ENCODE assay signal across 8 cellular contexts in genomic region chr17:37642706-37643105, GRCh38. TPM values are rescaled to one million over a fixed set of nuclear protein-coding genes. Genes with fewer than 3 reads are reported as not detected.
DNase-seq lines count a peak whose midpoint lies in the region; ATAC-seq and TF ChIP-seq lines count a peak whose summit lies in the region.

No MANE protein-coding gene starts in this region.

- no peaks in the 10 kb centered on the region for H3K9me3 ChIP-seq in BLaER1 treated with 17β-estradiol and CSF1 and Interleukin-3, amounts not matched to agents 10 nM and 100 nM (replicated peaks in 1 of 11)
- no peaks in the 10 kb centered on the region for H3K9me3 ChIP-seq in right cardiac atrium (ENCODE audit: control insufficient read depth, low read length)

- intact Hi-C loops in activated T-helper 2 cell treated with anti-CD3 and anti-CD28 coated beads, Interferon-gamma antibody, Interleukin-2, Interleukin-4, amounts not matched to agents 10 μg/mL and 5 μg/mL and 100 μg/mL, durations not matched to agents 14 hours and 24 hours and 36 hours (cut with micrococcal nuclease), result loop anchor here (1.0 kb wide), 1 partner anchor 33 kb away; the partner anchor contains the start of gene SYNRG
- intact Hi-C loops in right cardiac atrium (cut with DNase I), result loop anchor here in 1 of 4 donors (10.0 kb wide), 1 partner anchor 172 kb away; no protein-coding TSS in a partner anchor

- H3K4me3 Mint-ChIP-seq in activated T-helper 2 cell treated with anti-CD3 and anti-CD28 coated beads, Interferon-gamma antibody, Interleukin-2, Interleukin-4, amounts not matched to agents 10 μg/mL and 5 μg/mL and 100 μg/mL, durations not matched to agents 14 hours and 24 hours and 36 hours (ENCODE audit: low read depth), result peak overlapping the region; percentile 93

- no peaks in the 10 kb centered on the region for H3K9me3 Mint-ChIP-seq in activated T-helper 2 cell treated with anti-CD3 and anti-CD28 coated beads, Interferon-gamma antibody, Interleukin-2, Interleukin-4, amounts not matched to agents 10 μg/mL and 5 μg/mL and 100 μg/mL, durations not matched to agents 14 hours and 24 hours and 36 hours

- H3K27me3 ChIP-seq in BLaER1 treated with 17β-estradiol and CSF1 and Interleukin-3, amounts not matched to agents 10 nM and 100 nM, result no peaks in the 10 kb centered on the region
- peaks cover 7% of the 10 kb centered on the region for H3K27me3 ChIP-seq in HL-60 (ENCODE audit: insufficient read depth, poor library complexity, severe bottlenecking)
- no peaks in the 10 kb centered on the region for H3K27me3 ChIP-seq in right cardiac atrium (ENCODE audit: control insufficient read depth, insufficient read depth)

- peaks cover 22% of the 10 kb centered on the region for H3K4me1 Mint-ChIP-seq in activated T-helper 2 cell treated with anti-CD3 and anti-CD28 coated beads, Interferon-gamma antibody, Interleukin-2, Interleukin-4, amounts not matched to agents 10 μg/mL and 5 μg/mL and 100 μg/mL, durations not matched to agents 14 hours and 24 hours and 36 hours (ENCODE audit: low read depth)

- H3K4me1 ChIP-seq in BLaER1 treated with 17β-estradiol and CSF1 and Interleukin-3, amounts not matched to agents 10 nM and 100 nM, result peaks cover 33 to 47% (median 37%) of the 10 kb centered on the region in 10 experiments
- no peaks in the 10 kb centered on the region for H3K4me1 ChIP-seq in right cardiac atrium (ENCODE audit: control insufficient read depth, insufficient read depth, low read length)

- H4K20me1 ChIP-seq in BLaER1 treated with 17β-estradiol and CSF1 and Interleukin-3, amounts not matched to agents 10 nM and 100 nM, result peaks cover 0 to 48% (median 25%) of the 10 kb centered on the region in 11 experiments; a peak in 18 of 22 replicates

- H3K36me3 Mint-ChIP-seq in activated T-helper 2 cell treated with anti-CD3 and anti-CD28 coated beads, Interferon-gamma antibody, Interleukin-2, Interleukin-4, amounts not matched to agents 10 μg/mL and 5 μg/mL and 100 μg/mL, durations not matched to agents 14 hours and 24 hours and 36 hours (ENCODE audit: low read depth), result peaks cover 43% of the 10 kb centered on the region

- peak overlapping the region; percentile 86 to 96 (median 93) for H3K9ac ChIP-seq in BLaER1 treated with 17β-estradiol and CSF1 and Interleukin-3, amounts not matched to agents 10 nM and 100 nM

- H3K27ac Mint-ChIP-seq in activated T-helper 2 cell treated with anti-CD3 and anti-CD28 coated beads, Interferon-gamma antibody, Interleukin-2, Interleukin-4, amounts not matched to agents 10 μg/mL and 5 μg/mL and 100 μg/mL, durations not matched to agents 14 hours and 24 hours and 36 hours, result peak overlapping the region; percentile 84

- H3K27me3 Mint-ChIP-seq in activated T-helper 2 cell treated with anti-CD3 and anti-CD28 coated beads, Interferon-gamma antibody, Interleukin-2, Interleukin-4, amounts not matched to agents 10 μg/mL and 5 μg/mL and 100 μg/mL, durations not matched to agents 14 hours and 24 hours and 36 hours (ENCODE audit: low read depth), result peaks cover 35% of the 10 kb centered on the region

- peak; percentile 38 to 51 for ATAC-seq in right cardiac atrium

- H3K27ac ChIP-seq in BLaER1 treated with 17β-estradiol and CSF1 and Interleukin-3, amounts not matched to agents 10 nM and 100 nM, result peak overlapping the region; percentile 79 to 93 (median 88)
- H3K27ac ChIP-seq in HL-60 (replicated peaks), result peak overlapping the region; percentile 73
- H3K27ac ChIP-seq in right cardiac atrium (ENCODE audit: low read length), result peak overlapping the region; percentile 90

- DNase-seq in HL-60 (ENCODE audit: low read depth in 1 of 2, low spot score in 1 of 2) (no peak), right cardiac atrium (no peak), retinal pigment epithelial cell (ENCODE audit: low read depth) (no peak), KG1 (lab: John Stamatoyannopoulos, UW) (no peak), NCI-H2107 treated with DMSO at 0.1 percent for 48 hours (lab: John Stamatoyannopoulos, UW; ENCODE audit: unreplicated experiment) (no peak), GM10266 (ENCODE audit: extremely low spot score) (no peak)
- DNase-seq in activated T-helper 2 cell treated with anti-CD3 and anti-CD28 coated beads, Interferon-gamma antibody, Interleukin-2, Interleukin-4, amounts not matched to agents 10 μg/mL and 5 μg/mL and 100 μg/mL, durations not matched to agents 14 hours and 24 hours and 36 hours (ENCODE audit: low spot score), result no peak

- H3K4me2 ChIP-seq in BLaER1 treated with 17β-estradiol and CSF1 and Interleukin-3, amounts not matched to agents 10 nM and 100 nM, result peak overlapping the region; percentile 75 to 96 (median 88)

- TF ChIP-seq CTCF in HL-60 (IDR thresholded peaks at IDR 0.05; ENCODE audit: insufficient read depth, low read length) (no peak), retinal pigment epithelial cell (conservative IDR thresholded peaks at IDR 0.05; ENCODE audit: low read depth, low read length) (no peak), GM10266 (IDR thresholded peaks at IDR 0.05; ENCODE audit: control insufficient read depth, insufficient read depth, low read depth, missing control alignments) (no peak)

- peaks cover 30 to 43% (median 39%) of the 10 kb centered on the region in 11 experiments for H3K36me3 ChIP-seq in BLaER1 treated with 17β-estradiol and CSF1 and Interleukin-3, amounts not matched to agents 10 nM and 100 nM

- H3K4me3 ChIP-seq in BLaER1 treated with 17β-estradiol and CSF1 and Interleukin-3, amounts not matched to agents 10 nM and 100 nM, result peak overlapping the region; percentile 79 to 95 (median 86)
- peak overlapping the region; percentile 86 for H3K4me3 ChIP-seq in HL-60 (replicated peaks; ENCODE audit: insufficient read depth, low read length)
- H3K4me3 ChIP-seq in right cardiac atrium (ENCODE audit: low read length), result peak overlapping the region; percentile 83
- peak overlapping the region; percentile 81 for H3K4me3 ChIP-seq in retinal pigment epithelial cell (ENCODE audit: low read length)

- WGBS in right cardiac atrium, result under 1% methylated on average over 8 of the region's 8 CpGs

RNA-seq across cellular contexts. Expression of gene DDX52, which starts 0.5 kb away (rescaled TPM):
- total RNA-seq in activated T-helper 2 cell treated with anti-CD3 and anti-CD28 coated beads, Interferon-gamma antibody, Interleukin-2, Interleukin-4, amounts not matched to agents 10 μg/mL and 5 μg/mL and 100 μg/mL, durations not matched to agents 14 hours and 24 hours and 36 hours, result 43.4 and 46.9 TPM in 2 replicates
- 10 to 100 TPM; 14.3 to 16.5 (median 15.5) TPM for total RNA-seq in right cardiac atrium
- 8.7 TPM for polyA plus RNA-seq in right cardiac atrium

RNA-seq across cellular contexts. Expression of gene SYNRG, which starts 33.5 kb away (rescaled TPM):
- 38.1 and 43.7 TPM in 2 replicates for total RNA-seq in activated T-helper 2 cell treated with anti-CD3 and anti-CD28 coated beads, Interferon-gamma antibody, Interleukin-2, Interleukin-4, amounts not matched to agents 10 μg/mL and 5 μg/mL and 100 μg/mL, durations not matched to agents 14 hours and 24 hours and 36 hours
- 10 to 100 TPM; 30.3 to 35.9 (median 35.5) TPM for total RNA-seq in right cardiac atrium
- polyA plus RNA-seq in right cardiac atrium, result 6.0 TPM
